Comparison of ENCODE assay signal across 18 cellular contexts in the genomic region with DNA sequence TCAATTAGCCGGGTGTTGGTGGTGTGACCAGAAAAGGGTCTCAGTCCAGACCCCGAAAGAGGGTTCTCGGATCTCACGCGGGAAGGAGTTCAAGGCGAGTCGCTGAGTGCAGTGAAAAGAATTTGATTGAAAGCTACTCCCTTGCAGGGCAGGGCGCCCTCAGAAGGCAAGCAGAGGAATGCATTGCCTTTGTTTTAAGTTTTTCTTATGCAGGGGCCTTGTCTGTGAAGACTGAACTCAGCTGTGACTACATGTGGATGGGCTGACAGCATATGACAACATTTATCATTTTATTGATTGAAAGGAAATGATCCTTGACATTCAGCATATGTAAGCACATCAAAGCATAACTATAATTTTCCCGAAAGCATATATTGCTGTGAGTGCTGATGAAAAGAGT. TPM values are rescaled to one million over a fixed set of nuclear protein-coding genes. Genes with fewer than 3 reads are reported as not detected.
DNase-seq lines count a peak whose midpoint lies in the region; ATAC-seq and TF ChIP-seq lines count a peak whose summit lies in the region.
"Had no signal": no experiment of that assay in that cellular context is flagged by ENCODE, and none has a peak within 500 bp of the region (broad histone marks: within the 10 kb centered on the region; RNA-seq: fewer than 3 reads in every experiment).

No MANE protein-coding gene starts in this region.

- H3K36me3 ChIP-seq in breast epithelium (no peaks in the 10 kb centered on the region), NT2/D1 (ENCODE audit: insufficient read depth, insufficient read length, low read length) (no peaks in the 10 kb centered on the region)

- TF ChIP-seq CTCF in MCF 10A (IDR thresholded peaks at IDR 0.05; ENCODE audit: unreplicated experiment) (no peak), breast epithelium (IDR thresholded peaks at IDR 0.05) (no peak), fibroblast of pulmonary artery (IDR thresholded peaks at IDR 0.05; ENCODE audit: low read length, missing control alignments) (peak; percentile 15), type B pancreatic cell (conservative IDR thresholded peaks at IDR 0.05) (peak; percentile 37)

- intact Hi-C loops in MCF 10A (cut with micrococcal nuclease) (no loop called here), breast epithelium (cut with DNase I; ENCODE audit: low total_unique reads) (loop anchor here (10.0 kb wide), 1 partner anchor 65 kb away; no protein-coding TSS in a partner anchor)

- H3K27ac Mint-ChIP-seq in MCF 10A (ENCODE audit: low read depth, unreplicated experiment) (peak overlapping the region; percentile 37), type B pancreatic cell (peak overlapping the region; percentile 43)

- no peak for ATAC-seq in GM21529 (IDR thresholded peaks at IDR 0.05; ENCODE audit: unreplicated experiment)

- no peaks in the 10 kb centered on the region for H3K9me3 Mint-ChIP-seq in MCF 10A (ENCODE audit: unreplicated experiment)
- H3K9me3 Mint-ChIP-seq in type B pancreatic cell, result no peaks in the 10 kb centered on the region

- H3K36me3 Mint-ChIP-seq in MCF 10A (ENCODE audit: insufficient read depth, unreplicated experiment), result no peaks in the 10 kb centered on the region
- no peaks in the 10 kb centered on the region for H3K36me3 Mint-ChIP-seq in type B pancreatic cell

- H3K27ac ChIP-seq in breast epithelium, result no peak overlapping the region
- H3K27ac ChIP-seq: skin epidermis had no signal

- no TSS peak for BruUV-seq in MCF 10A (replicated peaks; lab: Mats Ljungman, UMichigan)

- CTCF ChIA-PET in MCF 10A (lab: Yijun Ruan, JAX), result interaction anchor here (0.6 to 1.6 kb wide), 7 partner anchors 207 to 675 kb away, joined by 3 to 8 read pairs (median 3); no protein-coding TSS in a partner anchor

- no peak overlapping the region for H3K4me3 Mint-ChIP-seq in MCF 10A (ENCODE audit: unreplicated experiment)
- no peak overlapping the region for H3K4me3 Mint-ChIP-seq in type B pancreatic cell

- H3K27me3 Mint-ChIP-seq in MCF 10A (ENCODE audit: insufficient read depth, unreplicated experiment) (no peaks in the 10 kb centered on the region), type B pancreatic cell (peaks cover 26% of the 10 kb centered on the region)

- POLR2A ChIA-PET in MCF 10A (lab: Yijun Ruan, JAX), result interaction anchor here (1.1 to 1.8 kb wide), 2 partner anchors 17 to 202 kb away, joined by 3 to 9 read pairs; no protein-coding TSS in a partner anchor

- H3K4me1 Mint-ChIP-seq in MCF 10A (ENCODE audit: insufficient read depth, unreplicated experiment), result no peaks in the 10 kb centered on the region
- H3K4me1 Mint-ChIP-seq in type B pancreatic cell (ENCODE audit: unreplicated experiment), result peaks cover 26% of the 10 kb centered on the region

- no peak for TF ChIP-seq POLR2A in breast epithelium (IDR thresholded peaks at IDR 0.05)

- no peaks in the 10 kb centered on the region for H3K4me1 ChIP-seq in breast epithelium
- H3K4me1 ChIP-seq in NT2/D1 (ENCODE audit: insufficient read depth, insufficient read length), result peaks cover 21% of the 10 kb centered on the region

- H3K9me3 ChIP-seq in breast epithelium (no peaks in the 10 kb centered on the region), NT2/D1 (ENCODE audit: insufficient read depth, low read length) (no peaks in the 10 kb centered on the region)

- H3K4me3 ChIP-seq in breast epithelium (no peak overlapping the region), NT2/D1 (ENCODE audit: insufficient read length, low read depth) (no peak overlapping the region), fibroblast of pulmonary artery (replicated peaks; ENCODE audit: low read depth, low read length) (no peak overlapping the region)
- H3K4me3 ChIP-seq: skin epidermis had no signal

- H3K27me3 ChIP-seq in breast epithelium (no peaks in the 10 kb centered on the region), NT2/D1 (ENCODE audit: insufficient read depth, insufficient read length) (peaks cover 21% of the 10 kb centered on the region)

- H3K9ac ChIP-seq in NT2/D1 (ENCODE audit: insufficient read length, low read depth), result peak overlapping the region; percentile 29

- DNase-seq in MCF 10A (ENCODE audit: unreplicated experiment), result no peak
- no peak for DNase-seq in breast epithelium (ENCODE audit: low spot score in 2 of 2)
- peak; percentile 43 for DNase-seq in NT2/D1 (ENCODE audit: low read depth, low spot score)
- DNase-seq in fibroblast of pulmonary artery (ENCODE audit: low read depth), result no peak
- DNase-seq in type B pancreatic cell (ENCODE audit: extremely low spot score, unreplicated experiment), result no peak
- no peak for DNase-seq in D341Med (ENCODE audit: low spot score)
- DNase-seq in SW480 (ENCODE audit: low spot score), result no peak
- DNase-seq: activated naive CD4-positive, alpha-beta T cell; mammary epithelial cell; NCI-H2081; NCI-H774; nucleus accumbens; SHP77; stimulated activated naive CD4-positive, alpha-beta T cell treated with Interleukin-2 at 50 U/mL for 16 hours had no signal

RNA-seq across cellular contexts. Expression of gene CPN2, which starts 11.8 kb away (rescaled TPM):
- not detected in 2 replicates for total RNA-seq in MCF 10A (2022)
- under 1 TPM in 1 of 3 donors, not detected in 2; 0.16 TPM for total RNA-seq in breast epithelium
- total RNA-seq in type B pancreatic cell (ENCODE audit: low replicate concordance), result not detected in 2 replicates
- total RNA-seq: frontal cortex, LHCN-M2, mammary epithelial cell had no signal

RNA-seq across cellular contexts. Expression of gene LRRC15, which starts 30.2 kb away (rescaled TPM):
- total RNA-seq in MCF 10A (2022) (not detected in 2 replicates), breast epithelium (under 1 TPM; 0.15 to 0.48 (median 0.33) TPM), type B pancreatic cell (ENCODE audit: low replicate concordance) (0.05 and 0.07 TPM in 2 replicates)
- total RNA-seq: frontal cortex had no signal

RNA-seq across cellular contexts. Expression of gene GP5, which starts 59.7 kb away (rescaled TPM):
- total RNA-seq in MCF 10A (2022) (0.15 TPM in 1 of 2 replicates, not detected in the other), breast epithelium (under 1 TPM in 1 of 3 donors, not detected in 2; 0.16 TPM), type B pancreatic cell (ENCODE audit: low replicate concordance) (0.10 TPM in 1 of 2 replicates, not detected in the other)
- total RNA-seq: frontal cortex had no signal

Comparison
In these comparisons a context has a peak if more than half of its experiments do, and no peak if none do; other contexts are left out.
1. CTCF ChIP-seq: peak in fibroblast of pulmonary artery (single experiment) and type B pancreatic cell (single experiment); none in MCF 10A (single experiment) and breast epithelium (0 of 3).